Comparison of ENCODE assay signal across 11 cellular contexts in the genomic region with DNA sequence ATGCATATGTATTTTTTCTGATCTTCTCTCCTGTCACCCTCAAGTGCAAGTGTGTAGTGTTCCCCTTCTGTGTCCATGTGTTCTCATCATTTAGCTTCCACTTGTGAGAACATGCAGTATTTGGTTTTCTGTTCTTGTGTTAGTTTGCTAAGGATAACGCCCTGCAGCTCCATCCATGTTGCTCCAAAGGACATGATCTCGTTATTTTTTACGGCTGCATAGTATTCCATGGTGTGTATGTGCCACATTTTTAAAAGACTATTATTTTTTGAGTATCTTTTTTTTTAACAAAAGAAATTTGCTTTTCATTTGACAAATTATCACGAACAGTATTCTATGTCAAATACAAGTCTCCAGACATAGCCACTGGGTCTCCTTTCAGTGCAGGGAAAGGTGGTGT.
"Had no signal": no experiment of that assay in that cellular context is flagged by ENCODE, and none has a peak within 500 bp of the region (broad histone marks: within the 10 kb centered on the region; RNA-seq: fewer than 3 reads in every experiment).

No MANE protein-coding gene starts in this region.

- H3K4me3 ChIP-seq: GM23248, GM23338, HAP-1 had no signal

- H3K4me1 Mint-ChIP-seq: GM23338, H9 had no signal

- FAIRE-seq: H1, H54 had no signal

- H3K4me1 ChIP-seq: HAP-1 had no signal

- H3K27ac Mint-ChIP-seq: GM23338, H9, HFFc6 had no signal

- H3K9me3 ChIP-seq: HAP-1 had no signal

- ATAC-seq: GM23338, HCT116 had no signal

- DNase-seq: GM23248, GOT3, H7, H9, HCEC 1CT, HFFc6 had no signal

- H3K27ac ChIP-seq: GM23248 had no signal

- H3K9ac ChIP-seq: GM23248 had no signal

- H3K4me2 ChIP-seq: GM23338 had no signal

- H2AFZ ChIP-seq: GM23248, GM23338 had no signal

- H3K4me3 Mint-ChIP-seq: GM23338, H9, HFFc6 had no signal

- H3K9me3 Mint-ChIP-seq: GM23338, H9, HFFc6 had no signal
